27 cellular contexts compared by ENCODE assay signal in genomic region chr2:2838548-2838845, GRCh38.
"Had no signal": no experiment of that assay in that cellular context is flagged by ENCODE, and none has a peak within 500 bp of the region (broad histone marks: within the 10 kb centered on the region; RNA-seq: fewer than 3 reads in every experiment).

No MANE protein-coding gene starts in this region.

- H3K27ac Mint-ChIP-seq: activated CD4-positive, alpha-beta T cell treated with anti-CD3 and anti-CD28 coated beads for 36 hours; activated CD8-positive, alpha-beta memory T cell treated with anti-CD3 and anti-CD28 coated beads, Interleukin-2, amount 10 ng/mL, durations not matched to agents 7 days and 5 days; activated naive CD4-positive, alpha-beta T cell treated with anti-CD3 and anti-CD28 coated beads, Interleukin-2, amount 50 U/mL, for 72 hours; activated naive CD8-positive, alpha-beta T cell treated with anti-CD3 and anti-CD28 coated beads, Interleukin-2, amount 50 U/mL, for 24 hours had no signal

- H3K36me3 Mint-ChIP-seq: activated CD8-positive, alpha-beta memory T cell treated with anti-CD3 and anti-CD28 coated beads, Interleukin-2, amount 10 ng/mL, durations not matched to agents 7 days and 5 days; activated naive CD4-positive, alpha-beta T cell treated with anti-CD3 and anti-CD28 coated beads, Interleukin-2, amount 50 U/mL, for 72 hours had no signal

- H3K4me1 ChIP-seq: Peyer's patch, SJCRH30 had no signal

- H3K4me1 Mint-ChIP-seq: activated CD4-positive, alpha-beta T cell treated with anti-CD3 and anti-CD28 coated beads for 36 hours; activated CD8-positive, alpha-beta memory T cell treated with anti-CD3 and anti-CD28 coated beads, Interleukin-2, amount 10 ng/mL, durations not matched to agents 7 days and 5 days; activated naive CD8-positive, alpha-beta T cell treated with anti-CD3 and anti-CD28 coated beads, Interleukin-2, amount 50 U/mL, for 24 hours had no signal

- H3K36me3 ChIP-seq: brain microvascular endothelial cell, cardiac muscle cell, Peyer's patch, SJCRH30 had no signal

- H3K27me3 ChIP-seq: brain microvascular endothelial cell, cardiac muscle cell, Peyer's patch, SJCRH30 had no signal

- H3K9me3 Mint-ChIP-seq: activated naive CD4-positive, alpha-beta T cell treated with anti-CD3 and anti-CD28 coated beads, Interleukin-2, amount 50 U/mL, for 72 hours; activated naive CD8-positive, alpha-beta T cell treated with anti-CD3 and anti-CD28 coated beads, Interleukin-2, amount 50 U/mL, for 24 hours; activated T-cell treated with anti-CD3 and anti-CD28 coated beads, Interleukin-2, amount 50 U/mL, for 4 hours had no signal

- H3K4me3 ChIP-seq: cardiac muscle cell, K562, Peyer's patch, SJCRH30 had no signal

- DNase-seq: activated CD4-positive, alpha-beta T cell treated with anti-CD3 and anti-CD28 coated beads for 36 hours; activated CD4-positive, alpha-beta T cell treated with anti-CD3 and anti-CD28 coated beads, Interleukin-2, amount 50 U/mL, for 4 hours; activated CD4-positive, CD25-positive, alpha-beta regulatory T cell; activated effector memory CD4-positive, alpha-beta T cell treated with anti-CD3 and anti-CD28 coated beads, Interleukin-2, amount 50 U/mL, for 16 hours; activated naive CD4-positive, alpha-beta T cell treated with Interleukin-2 at 50 U/mL for 16 hours; activated naive CD8-positive, alpha-beta T cell treated with anti-CD3 and anti-CD28 coated beads, Interleukin-2, amount 50 U/mL, for 24 hours; activated T-cell treated with anti-CD3 and anti-CD28 coated beads, Interleukin-2, amount 50 U/mL, for 4 hours; amniotic stem cell; brain microvascular endothelial cell; Karpas-422; MM.1S; NCI-H1105; NCI-H1436; NCI-H1694 treated with DMSO at 0.1 percent for 48 hours; NCI-H2029 treated with DMSO at 0.1 percent for 48 hours; NCI-H510A treated with DMSO at 0.1 percent for 48 hours; Peyer's patch; Right ventricle myocardium superior; SJCRH30; T-helper 1 cell had no signal

- H3K4me3 Mint-ChIP-seq: activated CD4-positive, alpha-beta T cell treated with anti-CD3 and anti-CD28 coated beads for 36 hours; activated CD8-positive, alpha-beta memory T cell treated with anti-CD3 and anti-CD28 coated beads, Interleukin-2, amount 10 ng/mL, durations not matched to agents 7 days and 5 days; activated naive CD8-positive, alpha-beta T cell treated with anti-CD3 and anti-CD28 coated beads, Interleukin-2, amount 50 U/mL, for 24 hours; activated T-cell treated with anti-CD3 and anti-CD28 coated beads, Interleukin-2, amount 50 U/mL, for 4 hours had no signal

- H3K27me3 Mint-ChIP-seq: activated CD4-positive, alpha-beta T cell treated with anti-CD3 and anti-CD28 coated beads for 36 hours; activated CD8-positive, alpha-beta memory T cell treated with anti-CD3 and anti-CD28 coated beads, Interleukin-2, amount 10 ng/mL, durations not matched to agents 7 days and 5 days had no signal

- H3K27ac ChIP-seq: brain microvascular endothelial cell, cardiac muscle cell, Peyer's patch, RWPE1, SJCRH30, VCaP had no signal

- H3K9me3 ChIP-seq: Peyer's patch, SJCRH30, SK-N-SH had no signal
